ENCODE assay signal across 29 cellular contexts in the genomic region with DNA sequence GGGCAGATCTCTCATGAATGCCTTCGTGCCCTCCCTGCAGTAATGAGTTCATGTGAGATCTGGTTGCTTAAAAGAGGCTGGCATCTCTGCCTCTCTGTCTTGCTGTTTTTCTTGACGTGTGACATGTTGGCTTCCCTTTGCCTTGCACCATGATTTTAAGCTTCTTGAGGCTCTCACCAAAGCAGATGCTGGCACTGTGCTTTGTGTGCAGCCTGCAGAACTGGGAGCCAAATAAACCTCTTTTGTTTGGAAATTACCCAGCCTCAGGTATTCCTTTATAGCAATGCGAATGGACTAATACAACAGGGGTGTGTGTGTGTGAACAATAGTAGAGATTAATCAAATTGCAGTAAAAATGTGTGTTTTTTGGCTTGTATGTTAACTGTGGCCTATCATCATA.
"Had no signal": no experiment of that assay in that cellular context is flagged by ENCODE, and none has a peak within 500 bp of the region (broad histone marks: within the 10 kb centered on the region; RNA-seq: fewer than 3 reads in every experiment).

No MANE protein-coding gene starts in this region.

- H3K9me3 ChIP-seq: stomach, suprapubic skin, testis, thoracic aorta, thyroid gland, tibial artery, tibial nerve, transverse colon, upper lobe of left lung, upper lobe of right lung, uterus, vagina had no signal

- H3K27ac Mint-ChIP-seq: stimulated activated effector memory CD8-positive, alpha-beta T cell treated with anti-CD3 and anti-CD28 coated beads, Interleukin-12 subunit alpha, Interleukin-12 subunit beta, amount 100 ng/mL, for 72 hours; stimulated activated memory B cell treated with anti-CD40 and anti-IgM and Interleukin-4, amounts not matched to agents 10 μg/mL and 1 μg/mL and 100 μg/mL, for 72 hours; stimulated activated naive B cell treated with anti-CD40 and anti-IgM and Interleukin-4, amounts not matched to agents 10 μg/mL and 1 μg/mL and 100 μg/mL, for 72 hours; stimulated activated naive CD8-positive, alpha-beta T cell treated with anti-CD3 and anti-CD28 coated beads, Interleukin-15, amount 100 ng/mL, for 72 hours; stimulated activated naive CD8-positive, alpha-beta T cell treated with anti-CD3 and anti-CD28 coated beads, Interleukin-15, Interleukin-2, amounts not matched to agents 100 ng/mL and 50 ng/mL, for 24 hours; type B pancreatic cell had no signal

- FAIRE-seq: urothelium cell line had no signal

- DNase-seq: stimulated activated CD4-positive, alpha-beta T cell treated with anti-CD3 and anti-CD28 coated beads, Interleukin-2, amount 100 ng/mL, for 48 hours; stimulated activated CD4-positive, alpha-beta T cell treated with anti-CD3 and anti-CD28 coated beads, Interleukin-4, amount 100 ng/mL, for 1 hour; stimulated activated CD4-positive, alpha-beta T cell treated with anti-CD3 and anti-CD28 coated beads, Interleukin-4, amount 100 ng/mL, for 24 hours; stimulated activated CD4-positive, alpha-beta T cell treated with anti-CD3 and anti-CD28 coated beads, Interleukin-4, amount 100 ng/mL, for 4 hours; stimulated activated CD8-positive, alpha-beta memory T cell treated with anti-CD3 and anti-CD28 coated beads, Interleukin-4, amount 100 ng/mL, for 48 hours; stimulated activated naive B cell treated with anti-CD40 and anti-IgM and Interleukin-4, amounts not matched to agents 10 μg/mL and 1 μg/mL and 100 μg/mL, for 72 hours; stimulated activated naive CD4-positive, alpha-beta T cell; stimulated activated naive CD4-positive, alpha-beta T cell treated with Interleukin-2 at 50 U/mL for 16 hours; stimulated activated naive CD8-positive, alpha-beta T cell treated with anti-CD3 and anti-CD28 coated beads, Interleukin-15, amount 100 ng/mL, for 72 hours; stimulated activated naive CD8-positive, alpha-beta T cell treated with anti-CD3 and anti-CD28 coated beads, Interleukin-15, Interleukin-2, amounts not matched to agents 100 U/mL and 50 U/mL, for 24 hours; stomach; substantia nigra; testis; thyroid gland; tibial artery; transverse colon; trophoblast cell; upper lobe of left lung; upper lobe of right lung; uterus had no signal

- H3K4me3 ChIP-seq: stomach, suprapubic skin, testis, thoracic aorta, thyroid gland, tibial artery, tibial nerve, transverse colon, upper lobe of left lung, upper lobe of right lung, uterus, vagina had no signal

- ATAC-seq: stimulated activated effector memory CD8-positive, alpha-beta T cell treated with anti-CD3 and anti-CD28 coated beads, Interleukin-12 subunit alpha, Interleukin-12 subunit beta, amount 100 ng/mL, for 72 hours; stimulated activated memory B cell treated with anti-CD40 and anti-IgM and Interleukin-4, amounts not matched to agents 10 μg/mL and 1 μg/mL and 100 μg/mL, for 72 hours; stimulated activated naive B cell treated with anti-CD40 and anti-IgM and Interleukin-4, amounts not matched to agents 10 μg/mL and 1 μg/mL and 100 μg/mL, for 72 hours; stimulated activated naive CD8-positive, alpha-beta T cell treated with anti-CD3 and anti-CD28 coated beads, Interleukin-15, amount 100 ng/mL, for 72 hours; stimulated activated naive CD8-positive, alpha-beta T cell treated with anti-CD3 and anti-CD28 coated beads, Interleukin-15, Interleukin-2, amounts not matched to agents 100 U/mL and 50 U/mL, for 24 hours; upper lobe of right lung had no signal

- H3K4me3 Mint-ChIP-seq: stimulated activated effector memory CD8-positive, alpha-beta T cell treated with anti-CD3 and anti-CD28 coated beads, Interleukin-12 subunit alpha, Interleukin-12 subunit beta, amount 100 ng/mL, for 72 hours; stimulated activated memory B cell treated with anti-CD40 and anti-IgM and Interleukin-4, amounts not matched to agents 10 μg/mL and 1 μg/mL and 100 μg/mL, for 72 hours; stimulated activated naive B cell treated with anti-CD40 and anti-IgM and Interleukin-4, amounts not matched to agents 10 μg/mL and 1 μg/mL and 100 μg/mL, for 72 hours; stimulated activated naive CD8-positive, alpha-beta T cell treated with anti-CD3 and anti-CD28 coated beads, Interleukin-15, amount 100 ng/mL, for 72 hours; stimulated activated naive CD8-positive, alpha-beta T cell treated with anti-CD3 and anti-CD28 coated beads, Interleukin-15, Interleukin-2, amounts not matched to agents 100 ng/mL and 50 ng/mL, for 24 hours; type B pancreatic cell had no signal

- H3K4me1 ChIP-seq: stomach, suprapubic skin, testis, thyroid gland, tibial artery, tibial nerve, transverse colon, upper lobe of left lung, upper lobe of right lung, uterus, vagina had no signal

- H3K27me3 ChIP-seq: stomach, suprapubic skin, testis, thyroid gland, tibial artery, tibial nerve, transverse colon, upper lobe of left lung, upper lobe of right lung, uterus, vagina had no signal

- H3K36me3 Mint-ChIP-seq: stimulated activated effector memory CD8-positive, alpha-beta T cell treated with anti-CD3 and anti-CD28 coated beads, Interleukin-12 subunit alpha, Interleukin-12 subunit beta, amount 100 ng/mL, for 72 hours had no signal

- H3K27ac ChIP-seq: stomach, suprapubic skin, testis, thoracic aorta, thyroid gland, tibial artery, tibial nerve, transverse colon, upper lobe of left lung, upper lobe of right lung, uterus, vagina had no signal

- H3K27me3 Mint-ChIP-seq: stimulated activated memory B cell treated with anti-CD40 and anti-IgM and Interleukin-4, amounts not matched to agents 10 μg/mL and 1 μg/mL and 100 μg/mL, for 72 hours; stimulated activated naive B cell treated with anti-CD40 and anti-IgM and Interleukin-4, amounts not matched to agents 10 μg/mL and 1 μg/mL and 100 μg/mL, for 72 hours; stimulated activated naive CD8-positive, alpha-beta T cell treated with anti-CD3 and anti-CD28 coated beads, Interleukin-15, amount 100 ng/mL, for 72 hours; stimulated activated naive CD8-positive, alpha-beta T cell treated with anti-CD3 and anti-CD28 coated beads, Interleukin-15, Interleukin-2, amounts not matched to agents 100 ng/mL and 50 ng/mL, for 24 hours; type B pancreatic cell had no signal

- H3K4me1 Mint-ChIP-seq: stimulated activated effector memory CD8-positive, alpha-beta T cell treated with anti-CD3 and anti-CD28 coated beads, Interleukin-12 subunit alpha, Interleukin-12 subunit beta, amount 100 ng/mL, for 72 hours had no signal

- H3K9me3 Mint-ChIP-seq: stimulated activated effector memory CD8-positive, alpha-beta T cell treated with anti-CD3 and anti-CD28 coated beads, Interleukin-12 subunit alpha, Interleukin-12 subunit beta, amount 100 ng/mL, for 72 hours; stimulated activated naive B cell treated with anti-CD40 and anti-IgM and Interleukin-4, amounts not matched to agents 10 μg/mL and 1 μg/mL and 100 μg/mL, for 72 hours; stimulated activated naive CD8-positive, alpha-beta T cell treated with anti-CD3 and anti-CD28 coated beads, Interleukin-15, amount 100 ng/mL, for 72 hours; stimulated activated naive CD8-positive, alpha-beta T cell treated with anti-CD3 and anti-CD28 coated beads, Interleukin-15, Interleukin-2, amounts not matched to agents 100 ng/mL and 50 ng/mL, for 24 hours; type B pancreatic cell had no signal

- H3K36me3 ChIP-seq: suprapubic skin, thoracic aorta, thyroid gland, upper lobe of right lung, uterus, vagina had no signal
